ENCODE assay signal across 8 cellular contexts in the genomic region with DNA sequence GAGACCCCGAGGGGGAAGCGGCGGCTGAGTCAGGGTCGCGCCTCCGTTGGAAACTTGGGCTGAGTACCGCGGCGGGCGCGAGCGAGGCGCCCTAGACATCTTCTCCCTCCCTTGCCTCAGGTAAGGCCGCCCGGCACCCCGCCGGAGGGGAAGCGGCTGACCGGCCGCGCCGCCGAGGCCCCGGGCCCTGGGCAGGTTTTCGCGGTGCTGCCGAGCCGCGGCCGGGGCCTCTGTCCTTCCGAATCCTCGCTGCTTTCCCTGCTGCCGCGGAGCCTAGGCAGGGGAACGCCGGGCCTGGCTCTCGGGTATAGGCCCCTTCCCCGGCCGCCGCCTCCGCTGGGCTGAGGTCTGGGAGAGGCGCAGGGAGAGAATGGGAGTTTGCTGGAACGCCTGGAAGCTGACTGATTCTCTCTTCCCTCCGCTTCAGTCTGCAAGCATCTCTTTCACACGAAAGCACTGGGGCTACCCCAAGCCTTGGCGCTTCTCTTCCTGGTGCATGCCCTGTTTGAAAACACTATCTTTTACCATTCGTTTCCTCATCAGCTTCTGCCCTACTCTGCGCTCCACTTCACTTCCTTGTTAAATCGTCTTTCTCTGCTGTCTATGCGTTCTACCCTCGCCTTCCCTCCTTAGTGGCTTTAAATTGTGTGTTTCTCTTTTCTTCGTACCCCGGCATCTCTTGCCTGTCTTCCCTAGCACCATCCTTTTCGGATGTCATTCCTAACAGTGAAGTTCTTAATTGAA. TPM values are rescaled to one million over a fixed set of nuclear protein-coding genes. Genes with fewer than 3 reads are reported as not detected.
A peak's percentile ranks its signal among the peaks of the same experiment; 100 is the strongest.
DNase-seq lines count a peak whose midpoint lies in the region; ATAC-seq lines count a peak whose summit lies in the region.

No MANE protein-coding gene starts in this region.

- no peaks in the 10 kb centered on the region for H3K36me3 ChIP-seq in mucosa of stomach (ENCODE audit: control insufficient read depth, insufficient read depth, low read length)

- peak overlapping the region; percentile 93 for H3K4me3 ChIP-seq in mucosa of stomach (ENCODE audit: low read length)

- peak overlapping the region; percentile 97 for H3K9ac ChIP-seq in mucosa of stomach (ENCODE audit: low read length)

- H3K4me1 ChIP-seq in mucosa of stomach (ENCODE audit: control insufficient read depth, insufficient read depth, low read length) = peaks cover 8% of the 10 kb centered on the region

- peak; percentile 33 for DNase-seq in NCI-H345 (lab: John Stamatoyannopoulos, UW)
- DNase-seq in NCI-H345 treated with DMSO at 0.1 percent for 48 hours (lab: John Stamatoyannopoulos, UW; ENCODE audit: unreplicated experiment) = no peak
- peak; percentile 68 to 86 for DNase-seq in NOMO-1 (lab: John Stamatoyannopoulos, UW; ENCODE audit: unreplicated experiment in 2 of 2)
- DNase-seq in activated T-cell treated with anti-CD3 and anti-CD28 coated beads for 24 hours (ENCODE audit: low read depth) = peak; percentile 19

- H3K27ac ChIP-seq in temporal lobe (ENCODE audit: low read depth, low read length) = peak overlapping the region; percentile 89

- no peaks in the 10 kb centered on the region for H3K27me3 ChIP-seq in mucosa of stomach (ENCODE audit: control insufficient read depth, insufficient read depth, low read length)

- no peaks in the 10 kb centered on the region for H3K9me3 ChIP-seq in mucosa of stomach (ENCODE audit: control insufficient read depth, low read length)

- ATAC-seq in HG02870 (IDR thresholded peaks at IDR 0.05; ENCODE audit: unreplicated experiment) (peak; percentile 1), esophagus mucosa (peak; percentile 0)

RNA-seq across cellular contexts. Expression of a gene that starts 0.7 kb away (rescaled TPM):
- total RNA-seq in esophagus mucosa (20.0 TPM), temporal lobe (41.1 TPM)
